In the genomic region with DNA sequence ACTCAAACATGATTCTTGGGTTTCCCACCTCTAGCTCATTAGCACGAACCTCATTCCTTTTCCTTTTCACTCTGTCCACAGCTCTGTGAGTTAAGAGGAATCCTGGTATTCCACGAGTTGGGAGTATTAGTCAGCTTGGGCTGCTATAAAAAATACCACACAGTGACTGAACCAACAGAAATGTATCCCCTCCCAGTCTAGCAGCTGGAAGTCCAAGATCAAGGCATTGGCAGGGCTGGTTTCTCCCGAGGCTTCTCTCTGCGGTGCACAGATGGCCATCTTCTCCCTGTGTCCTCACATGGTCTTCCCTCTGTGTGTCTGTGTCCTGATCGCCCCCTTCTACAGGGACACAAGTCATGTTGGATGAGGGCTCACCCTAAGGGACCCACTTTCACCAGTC, we compare ENCODE assay signal across 15 cellular contexts.
"Had no signal": no experiment of that assay in that cellular context is flagged by ENCODE, and none has a peak within 500 bp of the region (broad histone marks: within the 10 kb centered on the region; RNA-seq: fewer than 3 reads in every experiment).

No MANE protein-coding gene starts in this region.

- H3K27ac ChIP-seq: brain microvascular endothelial cell, esophagus squamous epithelium, transverse colon had no signal

- H3K9me3 ChIP-seq: esophagus squamous epithelium, heart left ventricle, transverse colon had no signal

- H3K27me3 Mint-ChIP-seq: activated CD8-positive, alpha-beta memory T cell treated with anti-CD3 and anti-CD28 coated beads, Interleukin-2, amount 10 ng/mL, durations not matched to agents 7 days and 5 days; activated T-cell treated with anti-CD3 and anti-CD28 coated beads, Interleukin-2, amount 50 U/mL, for 24 hours; naive B cell; progenitor cell of endocrine pancreas had no signal

- H3K36me3 Mint-ChIP-seq: activated CD8-positive, alpha-beta memory T cell treated with anti-CD3 and anti-CD28 coated beads, Interleukin-2, amount 10 ng/mL, durations not matched to agents 7 days and 5 days; activated naive CD4-positive, alpha-beta T cell treated with anti-CD3 and anti-CD28 coated beads, Interleukin-2, amount 50 U/mL, for 72 hours; stimulated activated effector memory CD8-positive, alpha-beta T cell treated with anti-CD3 and anti-CD28 coated beads, Interleukin-12 subunit alpha, Interleukin-12 subunit beta, amount 100 ng/mL, for 72 hours had no signal

- H3K4me3 ChIP-seq: esophagus squamous epithelium, heart left ventricle, transverse colon had no signal

- H3K27ac Mint-ChIP-seq: activated CD8-positive, alpha-beta memory T cell treated with anti-CD3 and anti-CD28 coated beads, Interleukin-2, amount 10 ng/mL, durations not matched to agents 7 days and 5 days; activated naive CD4-positive, alpha-beta T cell treated with anti-CD3 and anti-CD28 coated beads, Interleukin-2, amount 50 U/mL, for 72 hours; activated T-cell treated with anti-CD3 and anti-CD28 coated beads, Interleukin-2, amount 50 U/mL, for 24 hours; progenitor cell of endocrine pancreas; stimulated activated effector memory CD8-positive, alpha-beta T cell treated with anti-CD3 and anti-CD28 coated beads, Interleukin-12 subunit alpha, Interleukin-12 subunit beta, amount 100 ng/mL, for 72 hours had no signal

- H3K4me3 Mint-ChIP-seq: activated CD8-positive, alpha-beta memory T cell treated with anti-CD3 and anti-CD28 coated beads, Interleukin-2, amount 10 ng/mL, durations not matched to agents 7 days and 5 days; activated T-cell treated with anti-CD3 and anti-CD28 coated beads, Interleukin-2, amount 50 U/mL, for 24 hours; naive B cell; stimulated activated effector memory CD8-positive, alpha-beta T cell treated with anti-CD3 and anti-CD28 coated beads, Interleukin-12 subunit alpha, Interleukin-12 subunit beta, amount 100 ng/mL, for 72 hours had no signal

- H3K4me1 Mint-ChIP-seq: stimulated activated effector memory CD8-positive, alpha-beta T cell treated with anti-CD3 and anti-CD28 coated beads, Interleukin-12 subunit alpha, Interleukin-12 subunit beta, amount 100 ng/mL, for 72 hours had no signal

- DNase-seq: activated CD4-positive, alpha-beta T cell treated with anti-CD3 and anti-CD28 coated beads, Interleukin-2, amount 50 U/mL, for 48 hours; activated CD4-positive, CD25-positive, alpha-beta regulatory T cell treated with anti-CD3 and anti-CD28 coated beads, Interleukin-2, amount 50 U/mL, for 72 hours; activated CD8-positive, alpha-beta memory T cell treated with anti-CD3 and anti-CD28 coated beads, Interleukin-2, amount 10 ng/mL, durations not matched to agents 7 days and 5 days; activated effector memory CD4-positive, alpha-beta T cell treated with anti-CD3 and anti-CD28 coated beads, Interleukin-2, amount 50 U/mL, for 16 hours; activated T-cell treated with anti-CD3 and anti-CD28 coated beads, Interleukin-2, amount 50 U/mL, for 24 hours; amniotic stem cell; brain microvascular endothelial cell; esophagus squamous epithelium; heart left ventricle; naive B cell; right cardiac atrium; transverse colon had no signal

- ATAC-seq: activated CD8-positive, alpha-beta memory T cell treated with anti-CD3 and anti-CD28 coated beads, Interleukin-2, amount 10 ng/mL, durations not matched to agents 7 days and 5 days; activated naive CD4-positive, alpha-beta T cell treated with anti-CD3 and anti-CD28 coated beads, Interleukin-2, amount 50 U/mL, for 72 hours; heart left ventricle; right cardiac atrium; stimulated activated effector memory CD8-positive, alpha-beta T cell treated with anti-CD3 and anti-CD28 coated beads, Interleukin-12 subunit alpha, Interleukin-12 subunit beta, amount 100 ng/mL, for 72 hours had no signal

- H3K27me3 ChIP-seq: brain microvascular endothelial cell, esophagus squamous epithelium, heart left ventricle, transverse colon had no signal
